ENCODE assay signal across 15 cellular contexts in genomic region chr9:33381231-33381791, GRCh38. TPM values are rescaled to one million over a fixed set of nuclear protein-coding genes. Genes with fewer than 3 reads are reported as not detected.
DNase-seq lines count a peak whose midpoint lies in the region; ATAC-seq and TF ChIP-seq lines count a peak whose summit lies in the region.
"Had no signal": no experiment of that assay in that cellular context is flagged by ENCODE, and none has a peak within 500 bp of the region (broad histone marks: within the 10 kb centered on the region; RNA-seq: fewer than 3 reads in every experiment).

No MANE protein-coding gene starts in this region.

- H3K4me1 Mint-ChIP-seq in chondrocyte (ENCODE audit: low read depth) = peaks cover 6% of the 10 kb centered on the region

- intact Hi-C loops in posterior vena cava (cut with DNase I) = no loop called here

- no peak overlapping the region for H3K27ac Mint-ChIP-seq in chondrocyte (ENCODE audit: unreplicated experiment)
- H3K27ac Mint-ChIP-seq: dendritic cell treated with granulocyte-macrophage colony-stimulating factor and Interleukin-4, amounts not matched to agents 40 ng/mL and 50 ng/mL, for 4 days had no signal

- H3K4me3 Mint-ChIP-seq in chondrocyte (ENCODE audit: unreplicated experiment) = no peak overlapping the region
- H3K4me3 Mint-ChIP-seq: dendritic cell treated with granulocyte-macrophage colony-stimulating factor and Interleukin-4, amounts not matched to agents 40 ng/mL and 50 ng/mL, for 4 days had no signal

- no peak for ATAC-seq in GM21576 (IDR thresholded peaks at IDR 0.05; ENCODE audit: unreplicated experiment)

- H3K27me3 Mint-ChIP-seq in chondrocyte (ENCODE audit: low read depth) = no peaks in the 10 kb centered on the region
- H3K27me3 Mint-ChIP-seq: dendritic cell treated with granulocyte-macrophage colony-stimulating factor and Interleukin-4, amounts not matched to agents 40 ng/mL and 50 ng/mL, for 4 days had no signal

- H3K9me3 Mint-ChIP-seq in chondrocyte (ENCODE audit: low read depth) = no peaks in the 10 kb centered on the region
- H3K9me3 Mint-ChIP-seq: dendritic cell treated with granulocyte-macrophage colony-stimulating factor and Interleukin-4, amounts not matched to agents 40 ng/mL and 50 ng/mL, for 4 days had no signal

- DNase-seq in ELF-1 (ENCODE audit: low read depth, low spot score) (peak; percentile 91), chondrocyte (ENCODE audit: low spot score) (peak; percentile 58), iPS-NIHi11 (ENCODE audit: low spot score) (peak; percentile 75), posterior vena cava (ENCODE audit: low spot score) (peak; percentile 49), SKM-1 (lab: John Stamatoyannopoulos, UW; ENCODE audit: unreplicated experiment) (no peak), SW 1271 (lab: John Stamatoyannopoulos, UW) (no peak), NCI-H345 (lab: John Stamatoyannopoulos, UW) (no peak)
- DNase-seq: activated CD4-positive, CD25-positive, alpha-beta regulatory T cell treated with anti-CD3 and anti-CD28 coated beads, Interleukin-2, amount 50 U/mL, for 72 hours; activated T-cell treated with anti-CD3 and anti-CD28 coated beads for 4 hours; NCI-H1105; NCI-H2227 treated with DMSO at 0.1 percent for 48 hours had no signal

- H3K36me3 Mint-ChIP-seq in chondrocyte (ENCODE audit: low read depth) = no peaks in the 10 kb centered on the region

- TF ChIP-seq CTCF in chondrocyte (IDR thresholded peaks at IDR 0.05) = no peak

RNA-seq across cellular contexts. Expression of gene AQP7, which starts 21.1 kb away (rescaled TPM):
- total RNA-seq in chondrocyte (0.30 to 0.80 TPM (median 0.33 TPM) in 3 replicates), posterior vena cava (1 to 10 TPM; 4.6 TPM)
- total RNA-seq: HT1080, kidney epithelial cell had no signal

Comparison
In these comparisons a context has a peak if more than half of its experiments do, and no peak if none do; other contexts are left out.
1. DNase-seq: peak in ELF-1 (single experiment), chondrocyte (single experiment), iPS-NIHi11 (single experiment) and posterior vena cava (single experiment); none in SKM-1 (single experiment), SW 1271 (0 of 2) and NCI-H345 (single experiment).